Comparison of ENCODE assay signal across 27 cellular contexts in genomic region chr2:143891879-143892308, GRCh38.
DNase-seq lines count a peak whose midpoint lies in the region; ATAC-seq and TF ChIP-seq lines count a peak whose summit lies in the region.
"Had no signal": no experiment of that assay in that cellular context is flagged by ENCODE, and none has a peak within 500 bp of the region (broad histone marks: within the 10 kb centered on the region; RNA-seq: fewer than 3 reads in every experiment).

No MANE protein-coding gene starts in this region.

- no peak for TF ChIP-seq POLR2A in stomach (IDR thresholded peaks at IDR 0.05)

- peaks cover 99% of the 10 kb centered on the region for H3K27me3 Mint-ChIP-seq in WTC11 (ENCODE audit: low read depth)
- H3K27me3 Mint-ChIP-seq in activated T-cell treated with anti-CD3 and anti-CD28 coated beads, Interleukin-2, amount 50 U/mL, for 24 hours = peaks cover 31% of the 10 kb centered on the region

- H3K27me3 ChIP-seq in HUES6 (ENCODE audit: control insufficient read depth, insufficient read depth, low read length) = peaks cover 7% of the 10 kb centered on the region; the same call in 1 of the 2 replicates
- no peaks in the 10 kb centered on the region for H3K27me3 ChIP-seq in stomach
- H3K27me3 ChIP-seq: ascending aorta, cardiac muscle cell, esophagus muscularis mucosa, foreskin keratinocyte, uterus had no signal

- H3K4me3 ChIP-seq in HUES6 (ENCODE audit: low read depth, low read length) = no peak overlapping the region
- no peak overlapping the region for H3K4me3 ChIP-seq in stomach
- H3K4me3 ChIP-seq: ascending aorta, cardiac muscle cell, coronary artery, esophagus muscularis mucosa, thoracic aorta, uterus had no signal

- CTCF ChIA-PET in WTC11 (lab: Charles Lee) = no interaction called here

- H3K36me3 ChIP-seq in ES-I3 (ENCODE audit: insufficient read depth, low read length) (no peaks in the 10 kb centered on the region), HUES6 (ENCODE audit: control insufficient read depth, insufficient read depth, low read length) (no peaks in the 10 kb centered on the region), stomach (no peaks in the 10 kb centered on the region)
- H3K36me3 ChIP-seq: ascending aorta, cardiac muscle cell, esophagus muscularis mucosa, thoracic aorta, uterus had no signal

- DNase-seq in WTC11 (ENCODE audit: low spot score) (peak; percentile 79), iPS-NIHi11 (ENCODE audit: low spot score) (peak; percentile 59), stomach (no peak), SKM-1 treated with dmso at 0.1 percent for 144 hours (lab: John Stamatoyannopoulos, UW; ENCODE audit: unreplicated experiment) (no peak)
- no peak for DNase-seq in activated T-cell treated with anti-CD3 and anti-CD28 coated beads, Interleukin-2, amount 50 U/mL, for 24 hours
- DNase-seq: activated CD4-positive, alpha-beta T cell treated with anti-CD3 and anti-CD28 coated beads for 36 hours; activated CD8-positive, alpha-beta T cell treated with anti-CD3 and anti-CD28 coated beads, Interleukin-2, amount 10 ng/mL, durations not matched to agents 7 days and 5 days; activated gamma-delta T cell; activated naive CD8-positive, alpha-beta T cell treated with anti-CD3 and anti-CD28 coated beads, Interleukin-2, amount 10 ng/mL, durations not matched to agents 7 days and 5 days; foreskin keratinocyte; GF-D8; Karpas-422; midbrain; naive thymus-derived CD4-positive, alpha-beta T cell; NCI-H1694; NCI-H82; SK-N-SH; stimulated activated naive CD8-positive, alpha-beta T cell treated with anti-CD3 and anti-CD28 coated beads, Interleukin-15, Interleukin-2, amounts not matched to agents 100 U/mL and 50 U/mL, for 24 hours; uterus had no signal

- POLR2A ChIA-PET in WTC11 (lab: Charles Lee) = no interaction called here

- peak overlapping the region; percentile 35 for H3K4me3 Mint-ChIP-seq in WTC11
- H3K4me3 Mint-ChIP-seq in activated T-cell treated with anti-CD3 and anti-CD28 coated beads, Interleukin-2, amount 50 U/mL, for 24 hours = no peak overlapping the region
- H3K4me3 Mint-ChIP-seq: activated CD4-positive, alpha-beta T cell treated with anti-CD3 and anti-CD28 coated beads for 36 hours; activated CD8-positive, alpha-beta T cell treated with anti-CD3 and anti-CD28 coated beads, Interleukin-2, amount 10 ng/mL, durations not matched to agents 7 days and 5 days; activated naive CD8-positive, alpha-beta T cell treated with anti-CD3 and anti-CD28 coated beads, Interleukin-2, amount 10 ng/mL, durations not matched to agents 7 days and 5 days; naive thymus-derived CD4-positive, alpha-beta T cell had no signal

- TF ChIP-seq CTCF in WTC11 (IDR thresholded peaks at IDR 0.05) (no peak), stomach (IDR thresholded peaks at IDR 0.05) (no peak)

- H3K27ac Mint-ChIP-seq in WTC11 = peak overlapping the region; percentile 90
- no peak overlapping the region for H3K27ac Mint-ChIP-seq in activated T-cell treated with anti-CD3 and anti-CD28 coated beads, Interleukin-2, amount 50 U/mL, for 24 hours
- H3K27ac Mint-ChIP-seq: activated CD4-positive, alpha-beta T cell treated with anti-CD3 and anti-CD28 coated beads for 36 hours; activated CD8-positive, alpha-beta T cell treated with anti-CD3 and anti-CD28 coated beads, Interleukin-2, amount 10 ng/mL, durations not matched to agents 7 days and 5 days; activated naive CD8-positive, alpha-beta T cell treated with anti-CD3 and anti-CD28 coated beads, Interleukin-2, amount 10 ng/mL, durations not matched to agents 7 days and 5 days; naive thymus-derived CD4-positive, alpha-beta T cell had no signal

- TF ChIP-seq EP300 in stomach (IDR thresholded peaks at IDR 0.05) = no peak

- H3K4me1 ChIP-seq in ES-I3 (ENCODE audit: insufficient read depth, low read length) (peaks cover 24% of the 10 kb centered on the region), HUES6 (ENCODE audit: control insufficient read depth, insufficient read depth, low read length) (peaks cover 35% of the 10 kb centered on the region), stomach (no peaks in the 10 kb centered on the region)
- H3K4me1 ChIP-seq: ascending aorta, esophagus muscularis mucosa, foreskin keratinocyte, uterus had no signal

- H3K4me1 Mint-ChIP-seq in WTC11 = peaks cover 52% of the 10 kb centered on the region
- H3K4me1 Mint-ChIP-seq in activated T-cell treated with anti-CD3 and anti-CD28 coated beads, Interleukin-2, amount 50 U/mL, for 24 hours (ENCODE audit: low read depth) = no peaks in the 10 kb centered on the region
- H3K4me1 Mint-ChIP-seq: activated CD4-positive, alpha-beta T cell treated with anti-CD3 and anti-CD28 coated beads for 36 hours; activated naive CD8-positive, alpha-beta T cell treated with anti-CD3 and anti-CD28 coated beads, Interleukin-2, amount 10 ng/mL, durations not matched to agents 7 days and 5 days; naive thymus-derived CD4-positive, alpha-beta T cell had no signal

- peak; percentile 95 for ATAC-seq in WTC11
- ATAC-seq: activated CD4-positive, alpha-beta T cell treated with anti-CD3 and anti-CD28 coated beads for 36 hours; activated CD8-positive, alpha-beta T cell treated with anti-CD3 and anti-CD28 coated beads, Interleukin-2, amount 10 ng/mL, durations not matched to agents 7 days and 5 days; foreskin keratinocyte; HepG2; naive thymus-derived CD4-positive, alpha-beta T cell; stimulated activated naive CD8-positive, alpha-beta T cell treated with anti-CD3 and anti-CD28 coated beads, Interleukin-15, Interleukin-2, amounts not matched to agents 100 U/mL and 50 U/mL, for 24 hours had no signal

- H3K27ac ChIP-seq in HUES6 (ENCODE audit: low read depth, low read length) (0 out of 2 replicates have a peak overlapping the region, but pooled peaks have one; percentile 34), stomach (no peak overlapping the region)
- H3K27ac ChIP-seq: ascending aorta, cardiac muscle cell, coronary artery, esophagus muscularis mucosa, foreskin keratinocyte, thoracic aorta, uterus had no signal

- H3K9ac ChIP-seq in ES-I3 (ENCODE audit: low read depth, low read length) = peak overlapping the region; percentile 23; the same call in 1 of the 2 replicates
- H3K9ac ChIP-seq in HUES6 (ENCODE audit: low read length) = no peak overlapping the region
- H3K9ac ChIP-seq: SK-N-SH had no signal

- H3K9me3 ChIP-seq in ES-I3 (ENCODE audit: control insufficient read depth, insufficient read depth, low read length) (no peaks in the 10 kb centered on the region), HUES6 (ENCODE audit: control insufficient read depth, insufficient read depth, low read depth, low read length) (no peaks in the 10 kb centered on the region), stomach (no peaks in the 10 kb centered on the region)
- H3K9me3 ChIP-seq: ascending aorta, esophagus muscularis mucosa, SK-N-SH, thoracic aorta, uterus had no signal

- 76 to 87% (median 82%) methylated on average over 7 of the region's 7 CpGs for WGBS in stomach, 5 donors

- H3K9me3 Mint-ChIP-seq in WTC11 = no peaks in the 10 kb centered on the region
- no peaks in the 10 kb centered on the region for H3K9me3 Mint-ChIP-seq in activated T-cell treated with anti-CD3 and anti-CD28 coated beads, Interleukin-2, amount 50 U/mL, for 24 hours

- intact Hi-C loops in stomach (cut with DNase I; ENCODE audit: low total_unique reads) = no loop called here

- no peaks in the 10 kb centered on the region for H3K36me3 Mint-ChIP-seq in WTC11
- no peaks in the 10 kb centered on the region for H3K36me3 Mint-ChIP-seq in activated T-cell treated with anti-CD3 and anti-CD28 coated beads, Interleukin-2, amount 50 U/mL, for 24 hours (ENCODE audit: low read depth)
- H3K36me3 Mint-ChIP-seq: activated naive CD8-positive, alpha-beta T cell treated with anti-CD3 and anti-CD28 coated beads, Interleukin-2, amount 10 ng/mL, durations not matched to agents 7 days and 5 days; naive thymus-derived CD4-positive, alpha-beta T cell had no signal

TF ChIP-seq in WTC11, 78 proteins besides CTCF, POLR2A, EP300 and RAD21 (continues in another document):
- TF ChIP-seq FOXK1 (CRISPR knock-in tag; IDR thresholded peaks at IDR 0.05) (peak; percentile 93), ETV6 (CRISPR knock-in tag; IDR thresholded peaks at IDR 0.05) (peak; percentile 94), NR3C1 (CRISPR knock-in tag; conservative IDR thresholded peaks at IDR 0.05; ENCODE audit: low read depth) (no peak), ZNF263 (CRISPR knock-in tag; IDR thresholded peaks at IDR 0.05; ENCODE audit: low read depth) (no peak), NFE2L1 (CRISPR knock-in tag; IDR thresholded peaks at IDR 0.05) (0 out of 2 replicates have a peak, but pooled peaks have one; percentile 31), ELF4 (CRISPR knock-in tag; IDR thresholded peaks at IDR 0.05; ENCODE audit: low read depth) (no peak), ZBTB21 (CRISPR knock-in tag; IDR thresholded peaks at IDR 0.05; ENCODE audit: borderline replicate concordance) (0 out of 2 replicates have a peak, but pooled peaks have one; percentile 44), SP1 (CRISPR knock-in tag; conservative IDR thresholded peaks at IDR 0.05) (no peak)

Comparison
In these comparisons a context has a peak if more than half of its experiments do, and no peak if none do; other contexts are left out.
1. DNase-seq: peak in WTC11 (single experiment) and iPS-NIHi11 (single experiment); none in stomach (single experiment), activated T-cell treated with anti-CD3 and anti-CD28 coated beads, Interleukin-2, amount 50 U/mL, for 24 hours (single experiment) and SKM-1 treated with dmso at 0.1 percent for 144 hours (single experiment).